ENCODE assay signal across 22 cellular contexts in genomic region chr7:86559096-86559495, GRCh38.
A peak's percentile ranks its signal among the peaks of the same experiment; 100 is the strongest.
DNase-seq lines count a peak whose midpoint lies in the region; ATAC-seq and TF ChIP-seq lines count a peak whose summit lies in the region.
"Had no signal": no experiment of that assay in that cellular context is flagged by ENCODE, and none has a peak within 500 bp of the region (broad histone marks: within the 10 kb centered on the region; RNA-seq: fewer than 3 reads in every experiment).

No MANE protein-coding gene starts in this region.

- H3K4me3 ChIP-seq in uterus = no peak overlapping the region
- H3K4me3 ChIP-seq: GM12878, HAP-1 had no signal

- ATAC-seq in HG03045 (IDR thresholded peaks at IDR 0.05; ENCODE audit: unreplicated experiment) = no peak
- ATAC-seq in GM21515 (IDR thresholded peaks at IDR 0.05; ENCODE audit: unreplicated experiment) = no peak
- ATAC-seq: GM12878, PC-3, Right ventricle myocardium inferior, T-cell had no signal

- H3K27me3 ChIP-seq in uterus = no peaks in the 10 kb centered on the region

- H3K27ac ChIP-seq in uterus = no peak overlapping the region

- DNase-seq in DMS153 (lab: John Stamatoyannopoulos, UW) (peak; percentile 10), NCI-H1105 (lab: John Stamatoyannopoulos, UW) (peak; percentile 28), NCI-H748 treated with DMSO at 0.1 percent for 48 hours (lab: John Stamatoyannopoulos, UW) (peak; percentile 43), kidney glomerular epithelial cell (lab: John Stamatoyannopoulos, UW) (peak; percentile 25), uterus (no peak)
- DNase-seq: CD4-positive, CD25-positive, alpha-beta regulatory T cell; DMS79; EL; GDM1; GOT3; NCI-H1048; NCI-H146; NCI-H2029; NCI-H2227 treated with DMSO at 0.1 percent for 48 hours; NCI-H526 treated with DMSO at 0.1 percent for 48 hours; PC-3; T-cell had no signal

- no peak for TF ChIP-seq POLR2A in uterus (IDR thresholded peaks at IDR 0.05)

- no peaks in the 10 kb centered on the region for H3K9me3 ChIP-seq in uterus
- H3K9me3 ChIP-seq: HAP-1 had no signal

- no peaks in the 10 kb centered on the region for H3K36me3 ChIP-seq in uterus
- H3K36me3 ChIP-seq: HAP-1 had no signal

- no peak for TF ChIP-seq CTCF in uterus (IDR thresholded peaks at IDR 0.05)

- no peaks in the 10 kb centered on the region for H3K4me1 ChIP-seq in uterus
- H3K4me1 ChIP-seq: HAP-1 had no signal

- intact Hi-C loops in uterus (cut with DNase I; ENCODE audit: low total_unique reads) = no loop called here

Comparison
In these comparisons a context has a peak if more than half of its experiments do, and no peak if none do; other contexts are left out.
1. DNase-seq: peak in DMS153 (single experiment), NCI-H1105 (single experiment), NCI-H748 treated with DMSO at 0.1 percent for 48 hours (single experiment) and kidney glomerular epithelial cell (single experiment); none in uterus (0 of 2).